In the genomic region with DNA sequence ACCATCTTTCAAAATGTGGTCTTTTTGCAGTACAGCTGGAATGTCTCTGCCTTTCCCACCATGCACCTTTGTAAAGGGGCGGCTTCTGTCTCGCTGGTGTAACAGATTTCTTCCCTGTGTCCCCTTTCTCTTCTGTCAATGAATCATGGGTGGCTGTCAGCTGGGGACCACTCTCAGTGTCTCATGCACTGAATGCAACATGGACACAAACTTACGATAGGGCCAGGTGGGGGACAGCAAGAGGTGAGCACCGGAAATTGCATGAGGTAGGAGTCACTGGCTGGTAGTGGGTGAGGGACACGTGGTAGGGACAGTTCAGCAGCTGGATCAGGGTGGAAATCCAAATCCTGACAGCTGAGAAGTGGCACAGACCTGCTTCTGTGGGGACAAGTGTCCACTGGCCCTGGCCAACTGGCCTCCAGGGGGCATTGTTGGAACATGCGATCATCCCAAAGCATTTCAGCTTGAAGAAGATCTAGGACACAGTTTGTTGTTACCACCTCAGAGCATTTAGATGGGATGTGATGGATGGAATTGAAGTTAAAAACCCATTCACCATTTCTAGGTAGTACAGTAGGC, we compare ENCODE assay signal across 8 cellular contexts.
DNase-seq lines count a peak whose midpoint lies in the region; TF ChIP-seq lines count a peak whose summit lies in the region.
"Not testable (repeated sequence)": the region's sequence is repeated elsewhere in the genome, so short reads cannot be mapped to it uniquely, and the experiment has no call there.

No MANE protein-coding gene starts in this region.

- not testable (repeated sequence) for H3K4me3 ChIP-seq in AG10803 (ENCODE audit: low read length); GM12875 (ENCODE audit: low read depth, low read length); fibroblast of the aortic adventitia (ENCODE audit: low read depth, low read length)

- peak; percentile 3 for DNase-seq in AG10803 (ENCODE audit: low read depth)
- DNase-seq in NCI-H1105 treated with DMSO at 0.1 percent for 48 hours (lab: John Stamatoyannopoulos, UW): peak; percentile 33
- DNase-seq in SIG-M5 treated with dmso at 0.1 percent for 504 hours (lab: John Stamatoyannopoulos, UW; ENCODE audit: unreplicated experiment): peak; percentile 1
- peak; percentile 28 for DNase-seq in astrocyte of the hippocampus (ENCODE audit: low read depth, low spot score)
- not testable (repeated sequence) for DNase-seq in fibroblast of the aortic adventitia (ENCODE audit: low read depth)
- DNase-seq in kidney tubule cell (ENCODE audit: low spot score): peak; percentile 47
- DNase-seq in putamen (ENCODE audit: low spot score): peak; percentile 57

- peak; percentile 37 for TF ChIP-seq CTCF in AG10803 (conservative IDR thresholded peaks at IDR 0.05; ENCODE audit: low read length)
- TF ChIP-seq CTCF in GM12875 (IDR thresholded peaks at IDR 0.05; ENCODE audit: borderline replicate concordance, insufficient read depth, low read depth, low read length): 0 out of 2 replicates have a peak, but pooled peaks have one; percentile 17
- peak; percentile 35 for TF ChIP-seq CTCF in fibroblast of the aortic adventitia (IDR thresholded peaks at IDR 0.05; ENCODE audit: insufficient read depth, low read length)
